ENCODE assay signal across 1 cellular context in genomic region chrX:10633722-10634121, GRCh38.
TF ChIP-seq lines count a peak whose summit lies in the region.

No MANE protein-coding gene starts in this region.

TF ChIP-seq in K562, 482 proteins besides CTCF, POLR2A, EP300 and RAD21 (continued from another document):
- TF ChIP-seq ZNF764 (CRISPR knock-in tag; IDR thresholded peaks at IDR 0.05; ENCODE audit: low read depth): no peak
- peak; percentile 90 for TF ChIP-seq VEZF1 (CRISPR knock-in tag; IDR thresholded peaks at IDR 0.05)
- no peak for TF ChIP-seq ZNF407 (IDR thresholded peaks at IDR 0.05; ENCODE audit: low read depth)
- no peak for TF ChIP-seq ZNF436 (CRISPR knock-in tag; IDR thresholded peaks at IDR 0.05)
- no peak for TF ChIP-seq IRF1 (CRISPR knock-in tag; IDR thresholded peaks at IDR 0.05; ENCODE audit: borderline replicate concordance)
- TF ChIP-seq PTRF (tag; IDR thresholded peaks at IDR 0.05): no peak
